ENCODE assay signal across 1 cellular context in genomic region chr1:109543283-109543987, GRCh38.
TF ChIP-seq lines count a peak whose summit lies in the region.

No MANE protein-coding gene starts in this region.

TF ChIP-seq in K562, 482 proteins besides CTCF, POLR2A, EP300 and RAD21:
- TF ChIP-seq ZBTB33 (CRISPR knock-in tag; IDR thresholded peaks at IDR 0.05) (peak; percentile 79), E2F4 (CRISPR knock-in tag; IDR thresholded peaks at IDR 0.05; ENCODE audit: low read depth) (0 out of 2 replicates have a peak, but pooled peaks have one; percentile 12), RBFOX2 (IDR thresholded peaks at IDR 0.05; ENCODE audit: low read depth, low read length) (peak; percentile 30; the same call in 1 of the 2 replicates), ATF4 (CRISPR knock-in tag; IDR thresholded peaks at IDR 0.05) (no peak), POLR2G (IDR thresholded peaks at IDR 0.05; ENCODE audit: low read depth, low read length) (peak; percentile 35; the same call in 1 of the 2 replicates)
TF ChIP-seq in K562: peak in this region for 4.
